ENCODE assay signal across 12 cellular contexts in the genomic region with DNA sequence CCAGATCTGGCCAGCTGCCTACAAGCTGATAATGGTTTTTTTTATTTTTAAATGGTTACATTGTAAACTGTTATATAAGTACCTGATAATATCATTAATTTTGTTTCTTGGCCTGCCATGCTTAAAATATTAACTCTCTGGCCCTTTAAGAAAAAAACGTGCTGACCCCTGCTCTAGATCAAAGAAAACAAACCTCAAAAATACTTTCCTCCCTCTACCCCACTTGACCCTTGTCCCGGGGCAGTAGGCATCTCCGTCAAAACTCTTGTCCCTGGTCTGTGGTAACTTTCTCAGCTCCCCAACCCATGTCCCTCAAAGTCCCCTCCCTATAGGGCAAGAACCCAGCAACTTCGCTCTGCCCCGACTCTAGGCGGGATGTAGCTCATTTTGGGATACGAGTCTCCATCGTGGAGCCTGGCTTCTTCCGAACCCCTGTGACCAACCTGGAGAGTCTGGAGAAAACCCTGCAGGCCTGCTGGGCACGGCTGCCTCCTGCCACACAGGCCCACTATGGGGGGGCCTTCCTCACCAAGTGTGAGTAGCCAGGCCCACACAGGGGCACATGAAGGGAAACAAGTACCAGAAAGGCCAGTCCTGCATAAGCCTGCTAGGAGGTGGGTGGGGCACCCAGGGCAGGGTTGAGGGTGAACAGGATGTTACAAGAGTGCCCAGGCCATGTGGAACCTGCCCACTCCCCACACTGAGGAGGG. TPM values are rescaled to one million over a fixed set of nuclear protein-coding genes. Genes with fewer than 3 reads are reported as not detected.
DNase-seq lines count a peak whose midpoint lies in the region; ATAC-seq and TF ChIP-seq lines count a peak whose summit lies in the region.
"Had no signal": no experiment of that assay in that cellular context is flagged by ENCODE, and none has a peak within 500 bp of the region (broad histone marks: within the 10 kb centered on the region; RNA-seq: fewer than 3 reads in every experiment).

No MANE protein-coding gene starts in this region.

- H3K4me1 ChIP-seq in heart left ventricle (peaks cover 10 to 84% (median 73%) of the 10 kb centered on the region in 12 donors), neutrophil (ENCODE audit: control insufficient read depth in 1 of 2, insufficient read depth in 1 of 2, low read depth in 1 of 2, low read length in 1 of 2) (peaks cover 49 to 59% of the 10 kb centered on the region in 2 experiments), vagina (peaks cover 62% of the 10 kb centered on the region)

- H3K27me3 Mint-ChIP-seq in endothelial cell (ENCODE audit: unreplicated experiment) = peaks cover 28% of the 10 kb centered on the region
- no peaks in the 10 kb centered on the region for H3K27me3 Mint-ChIP-seq in activated CD4-positive, alpha-beta T cell treated with anti-CD3 and anti-CD28 coated beads for 36 hours
- H3K27me3 Mint-ChIP-seq: naive thymus-derived CD4-positive, alpha-beta T cell had no signal

- POLR2A ChIA-PET in activated CD4-positive, alpha-beta T cell treated with anti-CD3 and anti-CD28 coated beads for 36 hours (lab: Charles Lee) = no interaction called here

- peaks cover 40% of the 10 kb centered on the region for H3K36me3 Mint-ChIP-seq in endothelial cell (ENCODE audit: low read depth, unreplicated experiment)
- H3K36me3 Mint-ChIP-seq in activated CD4-positive, alpha-beta T cell treated with anti-CD3 and anti-CD28 coated beads for 36 hours (ENCODE audit: low read depth) = peaks cover 9% of the 10 kb centered on the region

- H3K36me3 ChIP-seq in heart left ventricle (peaks cover 0 to 65% (median 36%) of the 10 kb centered on the region in 9 donors), neutrophil (peaks cover 86% of the 10 kb centered on the region), vagina (peaks cover 0 to 24% of the 10 kb centered on the region in 2 donors)
- H3K36me3 ChIP-seq: uterus had no signal

- DNase-seq in heart left ventricle (peak in 2 of 5 donors; percentile 30 to 33), cardiac septum (ENCODE audit: low spot score) (no peak), endothelial cell (ENCODE audit: low spot score) (no peak), vagina (ENCODE audit: extremely low spot score in 2 of 2) (no peak), OCI-M1 (lab: John Stamatoyannopoulos, UW) (no peak)
- no peak for DNase-seq in activated CD4-positive, alpha-beta T cell treated with anti-CD3 and anti-CD28 coated beads for 36 hours
- DNase-seq: GOT3, uterus had no signal

- H3K27ac Mint-ChIP-seq in endothelial cell (ENCODE audit: unreplicated experiment) = no peak overlapping the region
- no peak overlapping the region for H3K27ac Mint-ChIP-seq in activated CD4-positive, alpha-beta T cell treated with anti-CD3 and anti-CD28 coated beads for 36 hours
- H3K27ac Mint-ChIP-seq: activated CD8-positive, alpha-beta T cell treated with anti-CD3 and anti-CD28 coated beads, Interleukin-2, amount 10 ng/mL, durations not matched to agents 7 days and 5 days had no signal

- H3K27ac ChIP-seq in heart left ventricle (peak overlapping the region in 9 of 12 donors; percentile 18 to 99 (median 46)), neutrophil (peak overlapping the region; percentile 57), vagina (peak overlapping the region; percentile 20)

- TF ChIP-seq CTCF in heart left ventricle (IDR thresholded peaks at IDR 0.05) (no peak), endothelial cell (IDR thresholded peaks at IDR 0.05; ENCODE audit: unreplicated experiment) (no peak), neutrophil (IDR thresholded peaks at IDR 0.05) (no peak), vagina (IDR thresholded peaks at IDR 0.05) (no peak)

- TF ChIP-seq POLR2A in heart left ventricle (IDR thresholded peaks at IDR 0.05) (no peak), vagina (IDR thresholded peaks at IDR 0.05) (no peak)

- H3K4me3 Mint-ChIP-seq in endothelial cell (ENCODE audit: unreplicated experiment) = peak overlapping the region; percentile 10
- no peak overlapping the region for H3K4me3 Mint-ChIP-seq in activated CD4-positive, alpha-beta T cell treated with anti-CD3 and anti-CD28 coated beads for 36 hours
- H3K4me3 Mint-ChIP-seq: activated CD8-positive, alpha-beta T cell treated with anti-CD3 and anti-CD28 coated beads, Interleukin-2, amount 10 ng/mL, durations not matched to agents 7 days and 5 days; naive thymus-derived CD4-positive, alpha-beta T cell had no signal

- CTCF ChIA-PET in activated CD4-positive, alpha-beta T cell treated with anti-CD3 and anti-CD28 coated beads for 36 hours (lab: Charles Lee) = interaction anchor here (0.6 to 2.3 kb wide), 6 partner anchors 13 to 203 kb away, joined by 3 to 19 read pairs (median 4); no protein-coding TSS in a partner anchor

- ATAC-seq in heart left ventricle = no peak
- no peak for ATAC-seq in activated CD4-positive, alpha-beta T cell treated with anti-CD3 and anti-CD28 coated beads for 36 hours
- no peak for ATAC-seq in GM18907 (IDR thresholded peaks at IDR 0.05; ENCODE audit: unreplicated experiment)

- H3K4me3 ChIP-seq in heart left ventricle (peak overlapping the region in 1 of 12 donors; percentile 10), neutrophil (ENCODE audit: low read depth in 1 of 2, low read length in 1 of 2) (no peak overlapping the region), vagina (no peak overlapping the region)
- H3K4me3 ChIP-seq: uterus had no signal

- no peaks in the 10 kb centered on the region for H3K9me3 ChIP-seq in heart left ventricle
- H3K9me3 ChIP-seq in neutrophil = no peaks in the 10 kb centered on the region
- H3K9me3 ChIP-seq in vagina = no peaks in the 10 kb centered on the region
- H3K9me3 ChIP-seq: uterus had no signal

- H3K27me3 ChIP-seq in heart left ventricle = no peaks in the 10 kb centered on the region
- no peaks in the 10 kb centered on the region for H3K27me3 ChIP-seq in neutrophil
- no peaks in the 10 kb centered on the region for H3K27me3 ChIP-seq in vagina
- H3K27me3 ChIP-seq: uterus had no signal

- intact Hi-C loops in heart left ventricle (cut with DNase I) (loop anchor here in 4 of 10 donors (5.0 kb wide), 1 partner anchor 41 kb away; a partner anchor contains a TSS), cardiac septum (cut with DNase I) (no loop called here), vagina (cut with DNase I) (no loop called here)
- intact Hi-C loops in activated CD4-positive, alpha-beta T cell treated with anti-CD3 and anti-CD28 coated beads for 36 hours (cut with DNase I, micrococcal nuclease) = loop anchor here in 1 of 2 experiments (1.0 kb wide), 1 partner anchor 14 kb away; no protein-coding TSS in a partner anchor

- 31 to 55% (median 39%) methylated on average over 10 of the region's 10 CpGs for WGBS in heart left ventricle, 4 donors

- H3K4me1 Mint-ChIP-seq in endothelial cell (ENCODE audit: unreplicated experiment) = peaks cover 26% of the 10 kb centered on the region
- H3K4me1 Mint-ChIP-seq in activated CD4-positive, alpha-beta T cell treated with anti-CD3 and anti-CD28 coated beads for 36 hours = peaks cover 25% of the 10 kb centered on the region

- H3K9me3 Mint-ChIP-seq in endothelial cell (ENCODE audit: unreplicated experiment) = no peaks in the 10 kb centered on the region
- no peaks in the 10 kb centered on the region for H3K9me3 Mint-ChIP-seq in activated CD4-positive, alpha-beta T cell treated with anti-CD3 and anti-CD28 coated beads for 36 hours (ENCODE audit: low read depth)
- H3K9me3 Mint-ChIP-seq: naive thymus-derived CD4-positive, alpha-beta T cell had no signal

RNA-seq across cellular contexts. Expression of gene RDH5, which starts 3.5 kb away (rescaled TPM):
- total RNA-seq in heart left ventricle (10 to 100 TPM in 8 of 9 donors, 1 to 10 TPM in 1; 5.9 to 20.5 (median 16.2) TPM), cardiac septum (26.3 TPM), endothelial cell (ENCODE audit: unreplicated experiment) (4.4 TPM), vagina (10.6 TPM)
- 10 to 100 TPM; 25.8 to 42.4 TPM for polyA plus RNA-seq in heart left ventricle
- 10 to 100 TPM in 1 of 2 experiments, 1 to 10 TPM in 1; 9.6 to 12.2 TPM for total RNA-seq in activated CD4-positive, alpha-beta T cell treated with anti-CD3 and anti-CD28 coated beads for 36 hours

RNA-seq across cellular contexts. Expression of gene CD63, which starts 5.1 kb away (rescaled TPM):
- total RNA-seq in heart left ventricle (1,000 to 10,000 TPM in 3 of 9 donors, 100 to 1,000 TPM in 6; 475 to 1,670 (median 767) TPM), cardiac septum (914 TPM), endothelial cell (ENCODE audit: unreplicated experiment) (1,134 TPM), vagina (568 TPM)
- polyA plus RNA-seq in heart left ventricle = 1,000 to 10,000 TPM; 1,034 to 2,790 TPM
- 100 to 1,000 TPM; 113 to 122 TPM for total RNA-seq in activated CD4-positive, alpha-beta T cell treated with anti-CD3 and anti-CD28 coated beads for 36 hours

RNA-seq across cellular contexts. Expression of gene BLOC1S1, which starts 7.8 kb away (rescaled TPM):
- 100 to 1,000 TPM in 5 of 9 donors, 10 to 100 TPM in 4; 71.3 to 173 (median 131) TPM for total RNA-seq in heart left ventricle
- polyA plus RNA-seq in heart left ventricle = 100 to 1,000 TPM; 187 to 314 TPM
- total RNA-seq in cardiac septum = 97.7 TPM
- total RNA-seq in endothelial cell (ENCODE audit: unreplicated experiment) = 66.5 TPM
- total RNA-seq in vagina = 173 TPM
- total RNA-seq in activated CD4-positive, alpha-beta T cell treated with anti-CD3 and anti-CD28 coated beads for 36 hours = 100 to 1,000 TPM; 107 to 115 TPM

RNA-seq across cellular contexts. Expression of gene ITGA7, which starts 16.0 kb away (rescaled TPM):
- 1,000 to 10,000 TPM in 1 of 9 donors, 100 to 1,000 TPM in 8; 199 to 1,007 (median 620) TPM for total RNA-seq in heart left ventricle
- 100 to 1,000 TPM; 173 to 573 TPM for polyA plus RNA-seq in heart left ventricle
- total RNA-seq in cardiac septum = 806 TPM
- total RNA-seq in endothelial cell (ENCODE audit: unreplicated experiment) = 4.0 TPM
- total RNA-seq in vagina = 23.6 TPM
- 1 to 10 TPM; 5.5 to 5.6 TPM for total RNA-seq in activated CD4-positive, alpha-beta T cell treated with anti-CD3 and anti-CD28 coated beads for 36 hours
- polyA plus RNA-seq: naive thymus-derived CD4-positive, alpha-beta T cell had no signal

RNA-seq across cellular contexts. Expression of gene GDF11, which starts 19.3 kb away (rescaled TPM):
- 10 to 100 TPM in 7 of 9 donors, 1 to 10 TPM in 2; 7.8 to 18.2 (median 12.4) TPM for total RNA-seq in heart left ventricle
- 10 to 100 TPM in 1 of 2 donors, 1 to 10 TPM in 1; 6.9 to 15.7 TPM for polyA plus RNA-seq in heart left ventricle
- total RNA-seq in cardiac septum = 18.0 TPM
- 9.3 TPM for total RNA-seq in endothelial cell (ENCODE audit: unreplicated experiment)
- total RNA-seq in vagina = 7.6 TPM
- total RNA-seq in activated CD4-positive, alpha-beta T cell treated with anti-CD3 and anti-CD28 coated beads for 36 hours = 1 to 10 TPM; 7.5 to 9.5 TPM
